24 cellular contexts compared by ENCODE assay signal in the genomic region with DNA sequence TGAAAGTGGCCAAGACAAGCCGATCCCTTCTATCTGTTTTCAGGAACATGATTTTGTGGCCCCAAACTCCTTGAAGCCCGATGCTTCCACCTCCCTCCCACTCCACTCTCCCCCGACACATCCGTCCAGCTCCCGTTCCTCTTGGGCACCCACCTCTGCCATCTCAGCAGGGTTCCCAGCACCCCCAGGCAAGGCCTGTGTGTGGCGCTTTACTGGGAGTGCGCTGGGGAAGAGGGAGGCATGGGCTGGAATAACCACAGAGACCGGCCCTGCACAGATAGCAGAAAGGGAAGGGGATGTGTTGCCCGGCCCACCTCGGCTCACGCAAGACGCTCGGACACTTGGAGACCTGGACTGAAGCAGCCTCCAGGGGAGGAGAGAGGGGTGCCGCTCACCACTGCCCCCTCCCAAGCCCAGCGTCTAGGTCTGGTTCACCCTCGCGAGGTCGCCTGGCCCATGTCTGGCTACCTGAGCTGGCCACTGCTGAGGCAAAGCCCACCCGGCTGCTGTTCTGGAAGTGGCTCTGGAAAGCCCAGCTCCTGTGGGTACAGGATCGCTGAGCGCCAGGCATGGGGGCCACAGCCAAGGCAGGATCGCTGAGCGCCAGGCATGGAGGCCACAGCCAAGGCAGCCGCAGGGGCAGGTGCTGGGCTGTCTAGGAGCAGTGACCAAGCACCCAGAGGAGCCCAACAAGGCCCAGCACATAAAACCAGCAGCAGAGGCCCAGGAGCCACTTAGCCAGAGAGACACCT. TPM values are rescaled to one million over a fixed set of nuclear protein-coding genes. Genes with fewer than 3 reads are reported as not detected.
A peak's percentile ranks its signal among the peaks of the same experiment; 100 is the strongest.
DNase-seq lines count a peak whose midpoint lies in the region; ATAC-seq and TF ChIP-seq lines count a peak whose summit lies in the region.
"Had no signal": no experiment of that assay in that cellular context is flagged by ENCODE, and none has a peak within 500 bp of the region (broad histone marks: within the 10 kb centered on the region; RNA-seq: fewer than 3 reads in every experiment).

No MANE protein-coding gene starts in this region.

- intact Hi-C loops in activated naive CD4-positive, alpha-beta T cell treated with anti-CD3 and anti-CD28 coated beads for 36 hours (cut with micrococcal nuclease): no loop called here
- intact Hi-C loops in left lung (cut with DNase I): no loop called here
- intact Hi-C loops in psoas muscle (cut with DNase I): no loop called here

- peaks cover 13% of the 10 kb centered on the region for H3K27me3 Mint-ChIP-seq in activated naive CD4-positive, alpha-beta T cell treated with anti-CD3 and anti-CD28 coated beads for 36 hours (ENCODE audit: low read depth)
- no peaks in the 10 kb centered on the region for H3K27me3 Mint-ChIP-seq in chondrocyte (ENCODE audit: low read depth)

- H3K4me3 Mint-ChIP-seq in activated naive CD4-positive, alpha-beta T cell treated with anti-CD3 and anti-CD28 coated beads for 36 hours: no peak overlapping the region
- no peak overlapping the region for H3K4me3 Mint-ChIP-seq in chondrocyte (ENCODE audit: unreplicated experiment)
- H3K4me3 Mint-ChIP-seq: activated CD4-positive, alpha-beta T cell treated with anti-CD3 and anti-CD28 coated beads, Interleukin-2, amount 10 ng/mL, durations not matched to agents 7 days and 5 days; activated CD8-positive, alpha-beta memory T cell treated with anti-CD3 and anti-CD28 coated beads, Interleukin-2, amount 10 ng/mL, durations not matched to agents 7 days and 5 days; activated T-helper 1 cell treated with anti-CD3 and anti-CD28 coated beads, Interleukin-12 subunit alpha, Interleukin-12 subunit beta, Interleukin-2, Interleukin-4 antibody, amounts not matched to agents 30 ng/mL and 10 ng/mL and 1 ng/mL, durations not matched to agents 14 hours and 24 hours and 36 hours; CD4-positive, alpha-beta memory T cell; memory B cell had no signal

- H3K27ac Mint-ChIP-seq in activated naive CD4-positive, alpha-beta T cell treated with anti-CD3 and anti-CD28 coated beads for 36 hours: no peak overlapping the region
- no peak overlapping the region for H3K27ac Mint-ChIP-seq in chondrocyte (ENCODE audit: unreplicated experiment)
- H3K27ac Mint-ChIP-seq: activated CD4-positive, alpha-beta T cell treated with anti-CD3 and anti-CD28 coated beads, Interleukin-2, amount 10 ng/mL, durations not matched to agents 7 days and 5 days; activated CD8-positive, alpha-beta memory T cell treated with anti-CD3 and anti-CD28 coated beads, Interleukin-2, amount 10 ng/mL, durations not matched to agents 7 days and 5 days; activated T-helper 1 cell treated with anti-CD3 and anti-CD28 coated beads, Interleukin-12 subunit alpha, Interleukin-12 subunit beta, Interleukin-2, Interleukin-4 antibody, amounts not matched to agents 30 ng/mL and 10 ng/mL and 1 ng/mL, durations not matched to agents 14 hours and 24 hours and 36 hours; CD4-positive, alpha-beta memory T cell; memory B cell had no signal

- ATAC-seq in left lung (no peak), psoas muscle (no peak), left lobe of liver (no peak), HG03025 (IDR thresholded peaks at IDR 0.05; ENCODE audit: low FRiP score, unreplicated experiment) (no peak)
- ATAC-seq: activated CD8-positive, alpha-beta memory T cell treated with anti-CD3 and anti-CD28 coated beads, Interleukin-2, amount 10 ng/mL, durations not matched to agents 7 days and 5 days; HCT116 had no signal

- CTCF ChIA-PET in activated naive CD4-positive, alpha-beta T cell treated with anti-CD3 and anti-CD28 coated beads for 36 hours (lab: Charles Lee): no interaction called here

- H3K27ac ChIP-seq in left lung (no peak overlapping the region), psoas muscle (no peak overlapping the region)
- H3K27ac ChIP-seq: brain microvascular endothelial cell, esophagus muscularis mucosa had no signal

- no peaks in the 10 kb centered on the region for H3K9me3 ChIP-seq in left lung
- H3K9me3 ChIP-seq in psoas muscle: no peaks in the 10 kb centered on the region
- H3K9me3 ChIP-seq: esophagus muscularis mucosa had no signal

- H3K9me3 Mint-ChIP-seq in activated naive CD4-positive, alpha-beta T cell treated with anti-CD3 and anti-CD28 coated beads for 36 hours: peaks cover 2% of the 10 kb centered on the region
- H3K9me3 Mint-ChIP-seq in chondrocyte (ENCODE audit: low read depth): peaks cover 3% of the 10 kb centered on the region
- H3K9me3 Mint-ChIP-seq: activated CD4-positive, alpha-beta T cell treated with anti-CD3 and anti-CD28 coated beads, Interleukin-2, amount 10 ng/mL, durations not matched to agents 7 days and 5 days had no signal

- H3K4me1 Mint-ChIP-seq in activated naive CD4-positive, alpha-beta T cell treated with anti-CD3 and anti-CD28 coated beads for 36 hours (ENCODE audit: low read depth): no peaks in the 10 kb centered on the region
- H3K4me1 Mint-ChIP-seq in chondrocyte (ENCODE audit: low read depth): peaks cover 10% of the 10 kb centered on the region
- H3K4me1 Mint-ChIP-seq: activated CD4-positive, alpha-beta T cell treated with anti-CD3 and anti-CD28 coated beads, Interleukin-2, amount 10 ng/mL, durations not matched to agents 7 days and 5 days; activated CD8-positive, alpha-beta memory T cell treated with anti-CD3 and anti-CD28 coated beads, Interleukin-2, amount 10 ng/mL, durations not matched to agents 7 days and 5 days; CD4-positive, alpha-beta memory T cell had no signal

- H3K36me3 ChIP-seq in left lung: no peaks in the 10 kb centered on the region
- no peaks in the 10 kb centered on the region for H3K36me3 ChIP-seq in psoas muscle (ENCODE audit: insufficient read depth in 1 of 2, low read depth in 1 of 2)
- H3K36me3 ChIP-seq: brain microvascular endothelial cell, esophagus muscularis mucosa had no signal

- TF ChIP-seq CTCF in chondrocyte (IDR thresholded peaks at IDR 0.05) (no peak), left lung (IDR thresholded peaks at IDR 0.05) (no peak), psoas muscle (IDR thresholded peaks at IDR 0.05) (no peak)

- H3K4me1 ChIP-seq in left lung (peaks cover 0 to under 1% of the 10 kb centered on the region in 2 donors), psoas muscle (no peaks in the 10 kb centered on the region)

- 86 to 93% (median 90%) methylated on average over 22 to 24 of the region's 24 CpGs for WGBS in psoas muscle, 3 donors

- no peaks in the 10 kb centered on the region for H3K36me3 Mint-ChIP-seq in activated naive CD4-positive, alpha-beta T cell treated with anti-CD3 and anti-CD28 coated beads for 36 hours (ENCODE audit: low read depth)
- no peaks in the 10 kb centered on the region for H3K36me3 Mint-ChIP-seq in chondrocyte (ENCODE audit: low read depth)
- H3K36me3 Mint-ChIP-seq: activated CD8-positive, alpha-beta memory T cell treated with anti-CD3 and anti-CD28 coated beads, Interleukin-2, amount 10 ng/mL, durations not matched to agents 7 days and 5 days; CD4-positive, alpha-beta memory T cell; memory B cell had no signal

- H3K4me3 ChIP-seq in left lung: no peak overlapping the region
- H3K4me3 ChIP-seq in psoas muscle: no peak overlapping the region
- H3K4me3 ChIP-seq: esophagus muscularis mucosa had no signal

- peaks cover 0 to 27% of the 10 kb centered on the region in 2 donors for H3K27me3 ChIP-seq in left lung
- peaks cover 0 to 45% (median 12%) of the 10 kb centered on the region in 3 donors for H3K27me3 ChIP-seq in psoas muscle (ENCODE audit: insufficient read depth in 3 of 3, low read length in 2 of 3)
- H3K27me3 ChIP-seq: brain microvascular endothelial cell, esophagus muscularis mucosa had no signal

- DNase-seq in activated naive CD4-positive, alpha-beta T cell treated with anti-CD3 and anti-CD28 coated beads, Interleukin-2, amount 50 U/mL, for 16 hours: peak; percentile 4
- DNase-seq in activated naive CD4-positive, alpha-beta T cell treated with anti-CD3 and anti-CD28 coated beads for 36 hours: no peak
- DNase-seq in chondrocyte (ENCODE audit: low spot score) (peak; percentile 80), left lung (peak; percentile 19 to 63), psoas muscle (peak; percentile 10 to 46), left lobe of liver (ENCODE audit: low spot score) (no peak), DMS53 (lab: John Stamatoyannopoulos, UW) (no peak)
- DNase-seq: 8988T; activated CD4-positive, alpha-beta T cell treated with anti-CD3 and anti-CD28 coated beads, Interleukin-2, amount 10 ng/mL, durations not matched to agents 7 days and 5 days; activated CD8-positive, alpha-beta memory T cell treated with anti-CD3 and anti-CD28 coated beads, Interleukin-2, amount 10 ng/mL, durations not matched to agents 7 days and 5 days; brain microvascular endothelial cell; CD4-positive, alpha-beta memory T cell; DMS 273 treated with DMSO at 0.1 percent for 48 hours; effector memory CD4-positive, alpha-beta T cell; NCI-H1417; NCI-H2081; NCI-H345; NCI-H748 treated with DMSO at 0.1 percent for 48 hours; occipital lobe had no signal

RNA-seq across cellular contexts. Expression of a gene that starts 23.8 kb away (rescaled TPM):
- 10 to 100 TPM; 10.3 to 12.6 TPM for total RNA-seq in activated naive CD4-positive, alpha-beta T cell treated with anti-CD3 and anti-CD28 coated beads for 36 hours
- total RNA-seq in chondrocyte: 322 to 628 TPM (median 616 TPM) in 3 replicates
- total RNA-seq in left lung: 10 to 100 TPM; 64.8 to 90.2 TPM
- 10 to 100 TPM; 11.6 to 21.1 (median 15.1) TPM for total RNA-seq in psoas muscle
- 10 to 100 TPM in 2 of 3 donors, 1 to 10 TPM in 1; 4.8 to 25.3 (median 11.3) TPM for polyA plus RNA-seq in psoas muscle
- total RNA-seq in left lobe of liver: 499 TPM

Comparison
In these comparisons a context has a peak if more than half of its experiments do, and no peak if none do; other contexts are left out.
1. DNase-seq: peak in activated naive CD4-positive, alpha-beta T cell treated with anti-CD3 and anti-CD28 coated beads, Interleukin-2, amount 50 U/mL, for 16 hours (single experiment), chondrocyte (single experiment), left lung (2 of 2) and psoas muscle (2 of 2); none in activated naive CD4-positive, alpha-beta T cell treated with anti-CD3 and anti-CD28 coated beads for 36 hours (single experiment), left lobe of liver (single experiment) and DMS53 (single experiment).